1 cellular context compared by ENCODE assay signal in the genomic region with DNA sequence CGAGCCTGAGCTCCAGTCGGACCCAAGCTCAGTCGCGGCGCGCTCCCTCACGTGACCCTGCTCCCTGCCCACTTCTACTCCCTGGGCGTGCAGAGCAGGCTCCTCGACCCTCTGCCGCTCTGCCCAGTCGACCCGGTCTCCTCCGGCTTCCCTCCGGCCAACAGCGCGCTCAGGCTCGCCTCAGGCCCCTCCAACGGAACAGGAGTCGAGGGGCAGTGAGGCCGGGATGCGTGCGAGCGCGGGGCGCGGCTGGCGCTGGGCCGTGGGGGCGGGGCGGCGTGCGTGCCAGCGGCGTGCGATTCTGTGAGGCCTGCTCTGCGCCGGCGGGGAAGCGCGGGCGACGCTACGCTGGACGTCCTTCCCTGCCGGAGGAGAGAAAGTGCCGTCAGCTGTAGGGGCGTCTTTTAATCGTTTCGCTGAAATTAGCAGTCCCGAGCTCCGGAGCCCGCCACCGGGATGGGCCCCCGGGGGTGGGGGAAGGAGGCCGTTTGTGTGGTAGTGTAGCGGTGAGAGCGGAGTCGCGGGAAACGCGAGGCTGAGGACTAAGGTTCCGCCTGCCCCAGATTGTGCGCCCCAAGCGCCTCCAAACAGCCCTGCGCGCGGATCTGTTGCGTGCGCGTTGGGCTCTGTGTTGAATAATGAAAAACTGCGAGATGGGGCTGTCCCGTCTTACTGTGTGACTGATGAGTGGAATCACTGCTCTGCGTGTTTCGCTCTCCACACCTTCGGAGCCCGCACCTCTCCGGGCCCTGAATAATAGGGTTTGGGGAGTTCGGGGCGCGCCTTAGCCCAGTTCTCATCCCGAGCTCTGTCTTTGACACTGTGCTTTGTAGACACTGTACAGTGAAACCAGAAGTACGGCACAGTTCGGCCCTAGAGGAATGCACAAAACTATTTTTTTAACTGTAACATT.
A peak's percentile ranks its signal among the peaks of the same experiment; 100 is the strongest.
TF ChIP-seq lines count a peak whose summit lies in the region.

A gene with protein sequence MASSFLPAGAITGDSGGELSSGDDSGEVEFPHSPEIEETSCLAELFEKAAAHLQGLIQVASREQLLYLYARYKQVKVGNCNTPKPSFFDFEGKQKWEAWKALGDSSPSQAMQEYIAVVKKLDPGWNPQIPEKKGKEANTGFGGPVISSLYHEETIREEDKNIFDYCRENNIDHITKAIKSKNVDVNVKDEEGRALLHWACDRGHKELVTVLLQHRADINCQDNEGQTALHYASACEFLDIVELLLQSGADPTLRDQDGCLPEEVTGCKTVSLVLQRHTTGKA (minus strand): TSS at position 217 of the 913 bp plus-strand sequence. CDS start 311 bp downstream, outside the sequence.

TF ChIP-seq in HepG2, 621 proteins besides CTCF, POLR2A, EP300 and RAD21 (continued from another document and continues in another):
- no peak for TF ChIP-seq DMTF1 (CRISPR knock-in tag; IDR thresholded peaks at IDR 0.05)
- peak; percentile 72; the same call in 1 of the 2 replicates for TF ChIP-seq RARG (CRISPR knock-in tag; IDR thresholded peaks at IDR 0.05; ENCODE audit: low read depth)
- no peak; the same call in 1 of the 2 replicates for TF ChIP-seq PREB (CRISPR knock-in tag; IDR thresholded peaks at IDR 0.05)
- no peak; the same call in none of the 2 replicates for TF ChIP-seq ETV6 (CRISPR knock-in tag; conservative IDR thresholded peaks at IDR 0.05)
- peak; percentile 92 for TF ChIP-seq JUNB (CRISPR knock-in tag; IDR thresholded peaks at IDR 0.05; ENCODE audit: borderline replicate concordance)
- TF ChIP-seq SP140L (CRISPR knock-in tag; IDR thresholded peaks at IDR 0.05; ENCODE audit: borderline replicate concordance): 0 out of 2 replicates have a peak, but pooled peaks have one; percentile 49
- peak; percentile 73; the same call in 1 of the 2 replicates for TF ChIP-seq THAP7 (CRISPR knock-in tag; IDR thresholded peaks at IDR 0.05)
- TF ChIP-seq ZNF354B (CRISPR knock-in tag; IDR thresholded peaks at IDR 0.05): no peak
- TF ChIP-seq BHLHE40 (IDR thresholded peaks at IDR 0.05; ENCODE audit: low read length): peak; percentile 89
- peak; percentile 63; the same call in 1 of the 2 replicates for TF ChIP-seq KAT7 (CRISPR knock-in tag; IDR thresholded peaks at IDR 0.05; ENCODE audit: borderline replicate concordance)
- TF ChIP-seq, protein P1, sequence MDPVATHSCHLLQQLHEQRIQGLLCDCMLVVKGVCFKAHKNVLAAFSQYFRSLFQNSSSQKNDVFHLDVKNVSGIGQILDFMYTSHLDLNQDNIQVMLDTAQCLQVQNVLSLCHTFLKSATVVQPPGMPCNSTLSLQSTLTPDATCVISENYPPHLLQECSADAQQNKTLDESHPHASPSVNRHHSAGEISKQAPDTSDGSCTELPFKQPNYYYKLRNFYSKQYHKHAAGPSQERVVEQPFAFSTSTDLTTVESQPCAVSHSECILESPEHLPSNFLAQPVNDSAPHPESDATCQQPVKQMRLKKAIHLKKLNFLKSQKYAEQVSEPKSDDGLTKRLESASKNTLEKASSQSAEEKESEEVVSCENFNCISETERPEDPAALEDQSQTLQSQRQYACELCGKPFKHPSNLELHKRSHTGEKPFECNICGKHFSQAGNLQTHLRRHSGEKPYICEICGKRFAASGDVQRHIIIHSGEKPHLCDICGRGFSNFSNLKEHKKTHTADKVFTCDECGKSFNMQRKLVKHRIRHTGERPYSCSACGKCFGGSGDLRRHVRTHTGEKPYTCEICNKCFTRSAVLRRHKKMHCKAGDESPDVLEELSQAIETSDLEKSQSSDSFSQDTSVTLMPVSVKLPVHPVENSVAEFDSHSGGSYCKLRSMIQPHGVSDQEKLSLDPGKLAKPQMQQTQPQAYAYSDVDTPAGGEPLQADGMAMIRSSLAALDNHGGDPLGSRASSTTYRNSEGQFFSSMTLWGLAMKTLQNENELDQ (CRISPR knock-in tag; IDR thresholded peaks at IDR 0.05; ENCODE audit: borderline replicate concordance): no peak
- peak; percentile 82 for TF ChIP-seq ZNF121 (CRISPR knock-in tag; IDR thresholded peaks at IDR 0.05)
- peak; percentile 5; the same call in 1 of the 2 replicates for TF ChIP-seq FOXM1 (CRISPR knock-in tag; IDR thresholded peaks at IDR 0.05)
- peak; percentile 96; the same call in 1 of the 2 replicates for TF ChIP-seq MXD4 (CRISPR knock-in tag; IDR thresholded peaks at IDR 0.05)
- TF ChIP-seq ZBTB7B (CRISPR knock-in tag; IDR thresholded peaks at IDR 0.05): peak; percentile 70
- TF ChIP-seq ZNF724P (CRISPR knock-in tag; IDR thresholded peaks at IDR 0.05; ENCODE audit: borderline replicate concordance): peak; percentile 96
- TF ChIP-seq ZNF619 (CRISPR knock-in tag; IDR thresholded peaks at IDR 0.05): 0 out of 2 replicates have a peak, but pooled peaks have one; percentile 33
- TF ChIP-seq TCF7L2 (IDR thresholded peaks at IDR 0.05; ENCODE audit: low read depth, low read length): no peak
- TF ChIP-seq HIVEP1 (CRISPR knock-in tag; IDR thresholded peaks at IDR 0.05): peak; percentile 53; the same call in 1 of the 2 replicates
- TF ChIP-seq ZNF124 (CRISPR knock-in tag; IDR thresholded peaks at IDR 0.05): no peak; the same call in 1 of the 2 replicates
- no peak for TF ChIP-seq ARNT (IDR thresholded peaks at IDR 0.05)
- peak; percentile 66; the same call in 2 of the 3 replicates for TF ChIP-seq MXI1 (IDR thresholded peaks at IDR 0.05; ENCODE audit: borderline replicate concordance, low read depth, low read length)
- TF ChIP-seq ZZZ3 (CRISPR knock-in tag; IDR thresholded peaks at IDR 0.05; ENCODE audit: borderline replicate concordance): peak; percentile 83
- TF ChIP-seq ATAD3A (CRISPR knock-in tag; IDR thresholded peaks at IDR 0.05): no peak
- TF ChIP-seq ZNF496 (CRISPR knock-in tag; IDR thresholded peaks at IDR 0.05; ENCODE audit: insufficient replicate concordance): no peak
- peak; percentile 54; the same call in 1 of the 2 replicates for TF ChIP-seq ZNF232 (CRISPR knock-in tag; IDR thresholded peaks at IDR 0.05; ENCODE audit: borderline replicate concordance)
- peak; percentile 96 for TF ChIP-seq ZNF547 (CRISPR knock-in tag; IDR thresholded peaks at IDR 0.05)
- TF ChIP-seq YY1 (IDR thresholded peaks at IDR 0.05; ENCODE audit: insufficient read depth, insufficient replicate concordance, low read depth, low read length): peak; percentile 65
- TF ChIP-seq ONECUT2 (CRISPR knock-in tag; IDR thresholded peaks at IDR 0.05): 0 out of 2 replicates have a peak, but pooled peaks have one; percentile 26
- peak; percentile 86 for TF ChIP-seq HOXA5 (CRISPR knock-in tag; IDR thresholded peaks at IDR 0.05)
- TF ChIP-seq SALL1 (CRISPR knock-in tag; IDR thresholded peaks at IDR 0.05): peak; percentile 97
- TF ChIP-seq HNRNPK (IDR thresholded peaks at IDR 0.05; ENCODE audit: low read depth, low read length, poor library complexity, severe bottlenecking): peak; percentile 52
- TF ChIP-seq HNRNPUL1 (IDR thresholded peaks at IDR 0.05; ENCODE audit: low read depth, low read length): no peak
- TF ChIP-seq HNRNPL (IDR thresholded peaks at IDR 0.05; ENCODE audit: low read depth, low read length): no peak
- peak; percentile 87; the same call in 1 of the 2 replicates for TF ChIP-seq NFKB2 (CRISPR knock-in tag; IDR thresholded peaks at IDR 0.05; ENCODE audit: borderline replicate concordance)
- peak; percentile 95 for TF ChIP-seq CENPT (CRISPR knock-in tag; IDR thresholded peaks at IDR 0.05; ENCODE audit: low read depth)
- TF ChIP-seq ZNF562 (CRISPR knock-in tag; IDR thresholded peaks at IDR 0.05; ENCODE audit: borderline replicate concordance): peak; percentile 83; the same call in 1 of the 2 replicates
- peak; percentile 95 for TF ChIP-seq HNRNPLL (IDR thresholded peaks at IDR 0.05; ENCODE audit: low read depth, low read length, poor library complexity, severe bottlenecking)
- TF ChIP-seq ZNF253 (CRISPR knock-in tag; IDR thresholded peaks at IDR 0.05; ENCODE audit: borderline replicate concordance): peak; percentile 96
- TF ChIP-seq, protein P2, sequence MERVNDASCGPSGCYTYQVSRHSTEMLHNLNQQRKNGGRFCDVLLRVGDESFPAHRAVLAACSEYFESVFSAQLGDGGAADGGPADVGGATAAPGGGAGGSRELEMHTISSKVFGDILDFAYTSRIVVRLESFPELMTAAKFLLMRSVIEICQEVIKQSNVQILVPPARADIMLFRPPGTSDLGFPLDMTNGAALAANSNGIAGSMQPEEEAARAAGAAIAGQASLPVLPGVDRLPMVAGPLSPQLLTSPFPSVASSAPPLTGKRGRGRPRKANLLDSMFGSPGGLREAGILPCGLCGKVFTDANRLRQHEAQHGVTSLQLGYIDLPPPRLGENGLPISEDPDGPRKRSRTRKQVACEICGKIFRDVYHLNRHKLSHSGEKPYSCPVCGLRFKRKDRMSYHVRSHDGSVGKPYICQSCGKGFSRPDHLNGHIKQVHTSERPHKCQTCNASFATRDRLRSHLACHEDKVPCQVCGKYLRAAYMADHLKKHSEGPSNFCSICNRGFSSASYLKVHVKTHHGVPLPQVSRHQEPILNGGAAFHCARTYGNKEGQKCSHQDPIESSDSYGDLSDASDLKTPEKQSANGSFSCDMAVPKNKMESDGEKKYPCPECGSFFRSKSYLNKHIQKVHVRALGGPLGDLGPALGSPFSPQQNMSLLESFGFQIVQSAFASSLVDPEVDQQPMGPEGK (CRISPR knock-in tag; IDR thresholded peaks at IDR 0.05): peak; percentile 90
- TF ChIP-seq FOSL1 (CRISPR knock-in tag; IDR thresholded peaks at IDR 0.05; ENCODE audit: borderline replicate concordance): peak; percentile 46; the same call in 1 of the 2 replicates
- peak; percentile 94 for TF ChIP-seq ZNF556 (CRISPR knock-in tag; IDR thresholded peaks at IDR 0.05; ENCODE audit: borderline replicate concordance)
- no peak for TF ChIP-seq ZNF260 (CRISPR knock-in tag; IDR thresholded peaks at IDR 0.05; ENCODE audit: borderline replicate concordance, low read depth)
- no peak for TF ChIP-seq HHEX (CRISPR knock-in tag; IDR thresholded peaks at IDR 0.05)
- peak; percentile 89; the same call in 1 of the 2 replicates for TF ChIP-seq ZNF333 (CRISPR knock-in tag; IDR thresholded peaks at IDR 0.05; ENCODE audit: borderline replicate concordance)
- peak; percentile 89 for TF ChIP-seq ZNF773 (CRISPR knock-in tag; IDR thresholded peaks at IDR 0.05; ENCODE audit: borderline replicate concordance)
- peak in 1 of 2 experiments; percentile 51; a peak in 1 of 4 replicates for TF ChIP-seq REST (IDR thresholded peaks at IDR 0.05; ENCODE audit: borderline replicate concordance in 1 of 2, low read depth in 1 of 2, low read length in 2 of 2)
- peak; percentile 16; the same call in 1 of the 2 replicates for TF ChIP-seq SP2 (CRISPR knock-in tag; IDR thresholded peaks at IDR 0.05)
- TF ChIP-seq PHF5A (CRISPR knock-in tag; IDR thresholded peaks at IDR 0.05; ENCODE audit: low read depth, unreplicated experiment): no peak
- 0 out of 2 replicates have a peak, but pooled peaks have one; percentile 13 for TF ChIP-seq MIER2 (CRISPR knock-in tag; IDR thresholded peaks at IDR 0.05)
- no peak for TF ChIP-seq CREM (IDR thresholded peaks at IDR 0.05)
- TF ChIP-seq CREM (CRISPR knock-in tag; IDR thresholded peaks at IDR 0.05): no peak
- TF ChIP-seq HOXD1 (CRISPR knock-in tag; IDR thresholded peaks at IDR 0.05): peak; percentile 49; the same call in 1 of the 2 replicates
- TF ChIP-seq RNF2 (conservative IDR thresholded peaks at IDR 0.05; ENCODE audit: low read depth): peak; percentile 98
